10 cellular contexts compared by ENCODE assay signal in the genomic region with DNA sequence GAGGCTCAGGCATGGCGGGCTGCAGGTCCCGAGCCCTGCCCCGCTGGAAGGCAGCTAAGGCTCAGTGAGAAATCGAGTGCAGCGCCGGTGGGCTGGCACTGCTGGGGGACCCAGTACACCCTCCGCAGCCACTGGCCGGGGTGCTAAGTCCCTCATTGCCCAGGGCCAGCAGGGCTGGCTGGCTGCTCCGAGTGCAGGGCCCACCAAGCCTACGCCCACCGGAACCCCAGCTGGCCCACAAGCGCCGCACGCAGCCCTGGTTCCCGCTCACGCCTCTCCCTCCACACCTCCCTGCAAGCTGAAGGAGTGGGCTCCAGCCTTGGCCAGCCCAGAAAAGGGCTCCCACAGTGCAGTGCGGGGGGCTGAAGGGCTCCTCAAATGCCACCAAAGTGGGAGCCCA. TPM values are rescaled to one million over a fixed set of nuclear protein-coding genes. Genes with fewer than 3 reads are reported as not detected.
DNase-seq lines count a peak whose midpoint lies in the region; TF ChIP-seq lines count a peak whose summit lies in the region.
"Not testable (repeated sequence)": the region's sequence is repeated elsewhere in the genome, so short reads cannot be mapped to it uniquely, and the experiment has no call there.
"Had no signal": no experiment of that assay in that cellular context is flagged by ENCODE, and none has a peak within 500 bp of the region (broad histone marks: within the 10 kb centered on the region; RNA-seq: fewer than 3 reads in every experiment).

No MANE protein-coding gene starts in this region.

- not testable (repeated sequence) for H3K27me3 Mint-ChIP-seq in chondrocyte (ENCODE audit: low read depth)

- H3K9me3 Mint-ChIP-seq in chondrocyte (ENCODE audit: low read depth): not testable (repeated sequence)

- not testable (repeated sequence) for H3K36me3 Mint-ChIP-seq in chondrocyte (ENCODE audit: low read depth)

- not testable (repeated sequence) for TF ChIP-seq CTCF in chondrocyte (IDR thresholded peaks at IDR 0.05)

- H3K27ac Mint-ChIP-seq in chondrocyte (ENCODE audit: unreplicated experiment): not testable (repeated sequence)

- not testable (repeated sequence) for H3K4me1 Mint-ChIP-seq in chondrocyte (ENCODE audit: low read depth)

- not testable (repeated sequence) for H3K4me3 Mint-ChIP-seq in chondrocyte (ENCODE audit: unreplicated experiment)

- peak; percentile 65 for DNase-seq in chondrocyte (ENCODE audit: low spot score)

RNA-seq across cellular contexts. Expression of gene TEX13C, which starts 0.5 kb away (rescaled TPM):
- total RNA-seq in chondrocyte: not detected in 3 replicates
- total RNA-seq: A673; B cell; Caco-2; Calu3; CD4-positive, alpha-beta memory T cell; CD4-positive, alpha-beta T cell; CD4-positive, CD25-positive, alpha-beta regulatory T cell; CD8-positive, alpha-beta memory T cell; CD8-positive, alpha-beta T cell had no signal
